In genomic region chr9:34403554-34404380, GRCh38 we compare ENCODE assay signal across 8 cellular contexts. TPM values are rescaled to one million over a fixed set of nuclear protein-coding genes. Genes with fewer than 3 reads are reported as not detected.
A peak's percentile ranks its signal among the peaks of the same experiment; 100 is the strongest.
DNase-seq lines count a peak whose midpoint lies in the region; TF ChIP-seq lines count a peak whose summit lies in the region.

No MANE protein-coding gene starts in this region.

- TF ChIP-seq CTCF in VCaP (conservative IDR thresholded peaks at IDR 0.05), result peak; percentile 97

- DNase-seq in SIG-M5 treated with dmso at 0.1 percent for 504 hours (lab: John Stamatoyannopoulos, UW; ENCODE audit: unreplicated experiment) (peak; percentile 29), SIG-M5 (lab: John Stamatoyannopoulos, UW) (no peak), NCI-H187 treated with DMSO at 0.1 percent for 48 hours (lab: John Stamatoyannopoulos, UW) (peak; percentile 9), cerebellum (ENCODE audit: low spot score) (peak; percentile 77), kidney glomerular epithelial cell (lab: John Stamatoyannopoulos, UW) (peak; percentile 53), 8988T (no peak)
- peak; percentile 47 to 50 for DNase-seq in stimulated activated CD4-positive, alpha-beta T cell treated with anti-CD3 and anti-CD28 coated beads, Interleukin-4, amount 100 ng/mL, for 48 hours (ENCODE audit: low read depth in 2 of 2)

- peak overlapping the region; percentile 5; the same call in 1 of the 2 replicates for H3K27ac ChIP-seq in VCaP

RNA-seq across cellular contexts. Expression of gene MYORG, which starts 27.1 kb away (rescaled TPM):
- total RNA-seq in cerebellum, result 6.3 TPM

RNA-seq across cellular contexts. Expression of gene FAM219A, which starts 54.6 kb away (rescaled TPM):
- total RNA-seq in cerebellum, result 19.0 TPM

RNA-seq across cellular contexts. Expression of gene DNAI1, which starts 54.8 kb away (rescaled TPM):
- total RNA-seq in cerebellum, result 13.2 TPM

Comparison
In these comparisons a context has a peak if more than half of its experiments do, and no peak if none do; other contexts are left out.
1. DNase-seq: peak in SIG-M5 treated with dmso at 0.1 percent for 504 hours (single experiment), NCI-H187 treated with DMSO at 0.1 percent for 48 hours (single experiment), cerebellum (single experiment), kidney glomerular epithelial cell (single experiment) and stimulated activated CD4-positive, alpha-beta T cell treated with anti-CD3 and anti-CD28 coated beads, Interleukin-4, amount 100 ng/mL, for 48 hours (2 of 2); none in SIG-M5 (single experiment) and 8988T (single experiment).